Comparison of ENCODE assay signal across 15 cellular contexts in genomic region chr15:91456251-91456718, GRCh38.
DNase-seq lines count a peak whose midpoint lies in the region; FAIRE-seq and TF ChIP-seq lines count a peak whose summit lies in the region.
"Had no signal": no experiment of that assay in that cellular context is flagged by ENCODE, and none has a peak within 500 bp of the region (broad histone marks: within the 10 kb centered on the region; RNA-seq: fewer than 3 reads in every experiment).

No MANE protein-coding gene starts in this region.

- no peak for FAIRE-seq in astrocyte (lab: Jason Lieb, UNC)
- FAIRE-seq: GM18507 had no signal

- H2AFZ ChIP-seq in astrocyte (ENCODE audit: low read depth, low read length): peak overlapping the region; percentile 70

- no peaks in the 10 kb centered on the region for H3K4me1 ChIP-seq in A673 (ENCODE audit: insufficient read depth, low read length, poor library complexity, severe bottlenecking)
- peaks cover 18% of the 10 kb centered on the region for H3K4me1 ChIP-seq in astrocyte (ENCODE audit: insufficient read depth, low read length)
- H3K4me1 ChIP-seq: gastroesophageal sphincter, upper lobe of left lung had no signal

- H3K9me3 ChIP-seq in A673 (ENCODE audit: low read depth, low read length, poor library complexity, severe bottlenecking) (no peaks in the 10 kb centered on the region), astrocyte (ENCODE audit: insufficient read depth, low read depth, low read length) (no peaks in the 10 kb centered on the region)

- H3K4me2 ChIP-seq in astrocyte (ENCODE audit: low read length): peak overlapping the region; percentile 72

- no peaks in the 10 kb centered on the region for H3K36me3 ChIP-seq in A673 (ENCODE audit: insufficient read depth, low read length, poor library complexity, severe bottlenecking)
- H3K36me3 ChIP-seq in astrocyte (ENCODE audit: insufficient read depth, low read length): no peaks in the 10 kb centered on the region
- H3K36me3 ChIP-seq: gastroesophageal sphincter, upper lobe of left lung had no signal

- DNase-seq in A673 (ENCODE audit: low spot score) (peak; percentile 33), HT-29 (ENCODE audit: low spot score) (peak; percentile 35), astrocyte (ENCODE audit: low read depth) (peak; percentile 98), islet precursor cell (peak; percentile 94), occipital lobe (lab: John Stamatoyannopoulos, UW) (no peak), AG08396 (ENCODE audit: low spot score) (no peak)
- no peak for DNase-seq in stimulated activated naive CD4-positive, alpha-beta T cell (lab: John Stamatoyannopoulos, UW)
- no peak for DNase-seq in activated CD4-positive, alpha-beta T cell treated with anti-CD3 and anti-CD28 coated beads, Interleukin-2, amount 50 U/mL, for 48 hours
- DNase-seq: activated CD8-positive, alpha-beta memory T cell treated with anti-CD3 and anti-CD28 coated beads, Interleukin-2, amount 10 ng/mL, durations not matched to agents 7 days and 5 days; activated naive CD8-positive, alpha-beta T cell treated with anti-CD3 and anti-CD28 coated beads for 36 hours; dermis blood vessel endothelial cell; stimulated activated CD4-positive, alpha-beta T cell treated with anti-CD3 and anti-CD28 coated beads, Interleukin-12 subunit alpha, Interleukin-12 subunit beta, amount 100 ng/mL, for 4 hours; upper lobe of left lung had no signal

- POLR2A ChIA-PET in A673 (lab: Charles Lee; ENCODE audit: low non-redundant PET): no interaction called here

- H3K4me3 ChIP-seq in A673 (ENCODE audit: low read depth, low read length, poor library complexity, severe bottlenecking) (no peak overlapping the region), astrocyte (ENCODE audit: insufficient read depth, low read depth, low read length) (no peak overlapping the region)
- H3K4me3 ChIP-seq: gastroesophageal sphincter, upper lobe of left lung had no signal

- H3K27me3 Mint-ChIP-seq in astrocyte (ENCODE audit: low read depth, unreplicated experiment): no peaks in the 10 kb centered on the region
- H3K27me3 Mint-ChIP-seq: activated naive CD8-positive, alpha-beta T cell treated with anti-CD3 and anti-CD28 coated beads for 36 hours had no signal

- no peaks in the 10 kb centered on the region for H3K27me3 ChIP-seq in A673 (replicated peaks; ENCODE audit: insufficient read depth, low read depth, low read length, poor library complexity)
- no peaks in the 10 kb centered on the region for H3K27me3 ChIP-seq in astrocyte (ENCODE audit: insufficient read depth, low read length)
- H3K27me3 ChIP-seq: upper lobe of left lung had no signal

- H3K79me2 ChIP-seq in astrocyte (ENCODE audit: insufficient read depth, low read length): no peaks in the 10 kb centered on the region

- H3K4me3 Mint-ChIP-seq in astrocyte (ENCODE audit: unreplicated experiment): no peak overlapping the region
- H3K4me3 Mint-ChIP-seq: activated CD8-positive, alpha-beta memory T cell treated with anti-CD3 and anti-CD28 coated beads, Interleukin-2, amount 10 ng/mL, durations not matched to agents 7 days and 5 days; activated naive CD8-positive, alpha-beta T cell treated with anti-CD3 and anti-CD28 coated beads for 36 hours had no signal

- no TSS peak for BruUV-seq in A673 (replicated peaks; lab: Mats Ljungman, UMichigan)

- H3K4me1 Mint-ChIP-seq in astrocyte (ENCODE audit: low read depth, unreplicated experiment): peaks cover 17% of the 10 kb centered on the region

- no peak overlapping the region for H3K27ac ChIP-seq in A673 (ENCODE audit: low read depth, low read length, poor library complexity, severe bottlenecking)
- H3K27ac ChIP-seq in astrocyte (ENCODE audit: low read depth, low read length): peak overlapping the region; percentile 94
- H3K27ac ChIP-seq: gastroesophageal sphincter, upper lobe of left lung had no signal

- H3K9me3 Mint-ChIP-seq in astrocyte (ENCODE audit: unreplicated experiment): peaks cover 11% of the 10 kb centered on the region

- H3K36me3 Mint-ChIP-seq in astrocyte (ENCODE audit: low read depth, unreplicated experiment): no peaks in the 10 kb centered on the region

- intact Hi-C loops in A673 (cut with micrococcal nuclease; ENCODE audit: unreplicated experiment): no loop called here

- CTCF ChIA-PET in A673 (lab: Charles Lee): no interaction called here

- H3K9ac ChIP-seq in astrocyte (ENCODE audit: low read length): peak overlapping the region; percentile 83

- no peak for TF ChIP-seq CTCF in A673 (conservative IDR thresholded peaks at IDR 0.05; ENCODE audit: low read depth, low read length)
- no peak for TF ChIP-seq CTCF in astrocyte (IDR thresholded peaks at IDR 0.05; ENCODE audit: insufficient read depth, low read depth, low read length)

- H3K27ac Mint-ChIP-seq in astrocyte (ENCODE audit: unreplicated experiment): peak overlapping the region; percentile 92
- H3K27ac Mint-ChIP-seq: activated CD8-positive, alpha-beta memory T cell treated with anti-CD3 and anti-CD28 coated beads, Interleukin-2, amount 10 ng/mL, durations not matched to agents 7 days and 5 days; activated naive CD8-positive, alpha-beta T cell treated with anti-CD3 and anti-CD28 coated beads for 36 hours had no signal

- no peaks in the 10 kb centered on the region for H4K20me1 ChIP-seq in astrocyte (ENCODE audit: insufficient read depth, low read length)

Comparison
In these comparisons a context has a peak if more than half of its experiments do, and no peak if none do; other contexts are left out.
1. DNase-seq: peak in A673 (single experiment), HT-29 (single experiment), astrocyte (single experiment) and islet precursor cell (single experiment); none in stimulated activated naive CD4-positive, alpha-beta T cell (0 of 6), activated CD4-positive, alpha-beta T cell treated with anti-CD3 and anti-CD28 coated beads, Interleukin-2, amount 50 U/mL, for 48 hours (0 of 2), occipital lobe (single experiment) and AG08396 (single experiment).